1 cellular context compared by ENCODE assay signal in genomic region chr12:122064034-122064777, GRCh38.
TF ChIP-seq lines count a peak whose summit lies in the region.

No MANE protein-coding gene starts in this region.

TF ChIP-seq in WTC11, 78 proteins besides CTCF, POLR2A, EP300 and RAD21 (continued from another document):
- TF ChIP-seq ZMAT4 (CRISPR knock-in tag; IDR thresholded peaks at IDR 0.05), result no peak
- TF ChIP-seq ZNF219 (CRISPR knock-in tag; IDR thresholded peaks at IDR 0.05; ENCODE audit: borderline replicate concordance), result no peak
- TF ChIP-seq ZNF263 (CRISPR knock-in tag; IDR thresholded peaks at IDR 0.05; ENCODE audit: low read depth), result no peak
- TF ChIP-seq, protein P1, sequence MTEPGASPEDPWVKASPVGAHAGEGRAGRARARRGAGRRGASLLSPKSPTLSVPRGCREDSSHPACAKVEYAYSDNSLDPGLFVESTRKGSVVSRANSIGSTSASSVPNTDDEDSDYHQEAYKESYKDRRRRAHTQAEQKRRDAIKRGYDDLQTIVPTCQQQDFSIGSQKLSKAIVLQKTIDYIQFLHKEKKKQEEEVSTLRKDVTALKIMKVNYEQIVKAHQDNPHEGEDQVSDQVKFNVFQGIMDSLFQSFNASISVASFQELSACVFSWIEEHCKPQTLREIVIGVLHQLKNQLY (CRISPR knock-in tag; IDR thresholded peaks at IDR 0.05), result no peak
- TF ChIP-seq, protein P2, sequence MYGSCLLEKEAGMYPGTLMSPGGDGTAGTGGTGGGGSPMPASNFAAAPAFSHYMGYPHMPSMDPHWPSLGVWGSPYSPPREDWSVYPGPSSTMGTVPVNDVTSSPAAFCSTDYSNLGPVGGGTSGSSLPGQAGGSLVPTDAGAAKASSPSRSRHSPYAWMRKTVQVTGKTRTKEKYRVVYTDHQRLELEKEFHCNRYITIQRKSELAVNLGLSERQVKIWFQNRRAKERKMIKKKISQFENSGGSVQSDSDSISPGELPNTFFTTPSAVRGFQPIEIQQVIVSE (CRISPR knock-in tag; IDR thresholded peaks at IDR 0.05; ENCODE audit: borderline replicate concordance), result no peak
- no peak for TF ChIP-seq ERG (CRISPR knock-in tag; IDR thresholded peaks at IDR 0.05)
- TF ChIP-seq, protein P3, sequence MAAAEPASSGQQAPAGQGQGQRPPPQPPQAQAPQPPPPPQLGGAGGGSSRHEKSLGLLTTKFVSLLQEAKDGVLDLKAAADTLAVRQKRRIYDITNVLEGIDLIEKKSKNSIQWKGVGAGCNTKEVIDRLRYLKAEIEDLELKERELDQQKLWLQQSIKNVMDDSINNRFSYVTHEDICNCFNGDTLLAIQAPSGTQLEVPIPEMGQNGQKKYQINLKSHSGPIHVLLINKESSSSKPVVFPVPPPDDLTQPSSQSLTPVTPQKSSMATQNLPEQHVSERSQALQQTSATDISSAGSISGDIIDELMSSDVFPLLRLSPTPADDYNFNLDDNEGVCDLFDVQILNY (CRISPR knock-in tag; IDR thresholded peaks at IDR 0.05), result no peak
- TF ChIP-seq NFATC4 (CRISPR knock-in tag; IDR thresholded peaks at IDR 0.05), result no peak
- TF ChIP-seq, protein P4, sequence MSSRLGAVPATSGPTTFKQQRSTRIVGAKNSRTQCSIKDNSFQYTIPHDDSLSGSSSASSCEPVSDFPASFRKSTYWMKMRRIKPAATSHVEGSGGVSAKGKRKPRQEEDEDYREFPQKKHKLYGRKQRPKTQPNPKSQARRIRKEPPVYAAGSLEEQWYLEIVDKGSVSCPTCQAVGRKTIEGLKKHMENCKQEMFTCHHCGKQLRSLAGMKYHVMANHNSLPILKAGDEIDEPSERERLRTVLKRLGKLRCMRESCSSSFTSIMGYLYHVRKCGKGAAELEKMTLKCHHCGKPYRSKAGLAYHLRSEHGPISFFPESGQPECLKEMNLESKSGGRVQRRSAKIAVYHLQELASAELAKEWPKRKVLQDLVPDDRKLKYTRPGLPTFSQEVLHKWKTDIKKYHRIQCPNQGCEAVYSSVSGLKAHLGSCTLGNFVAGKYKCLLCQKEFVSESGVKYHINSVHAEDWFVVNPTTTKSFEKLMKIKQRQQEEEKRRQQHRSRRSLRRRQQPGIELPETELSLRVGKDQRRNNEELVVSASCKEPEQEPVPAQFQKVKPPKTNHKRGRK (CRISPR knock-in tag; IDR thresholded peaks at IDR 0.05; ENCODE audit: borderline replicate concordance), result no peak
- TF ChIP-seq TCF7 (CRISPR knock-in tag; IDR thresholded peaks at IDR 0.05; ENCODE audit: low read depth), result no peak
- no peak for TF ChIP-seq ZBTB21 (CRISPR knock-in tag; IDR thresholded peaks at IDR 0.05; ENCODE audit: borderline replicate concordance)
- no peak for TF ChIP-seq GABPB1 (CRISPR knock-in tag; IDR thresholded peaks at IDR 0.05)
- TF ChIP-seq, protein P5, sequence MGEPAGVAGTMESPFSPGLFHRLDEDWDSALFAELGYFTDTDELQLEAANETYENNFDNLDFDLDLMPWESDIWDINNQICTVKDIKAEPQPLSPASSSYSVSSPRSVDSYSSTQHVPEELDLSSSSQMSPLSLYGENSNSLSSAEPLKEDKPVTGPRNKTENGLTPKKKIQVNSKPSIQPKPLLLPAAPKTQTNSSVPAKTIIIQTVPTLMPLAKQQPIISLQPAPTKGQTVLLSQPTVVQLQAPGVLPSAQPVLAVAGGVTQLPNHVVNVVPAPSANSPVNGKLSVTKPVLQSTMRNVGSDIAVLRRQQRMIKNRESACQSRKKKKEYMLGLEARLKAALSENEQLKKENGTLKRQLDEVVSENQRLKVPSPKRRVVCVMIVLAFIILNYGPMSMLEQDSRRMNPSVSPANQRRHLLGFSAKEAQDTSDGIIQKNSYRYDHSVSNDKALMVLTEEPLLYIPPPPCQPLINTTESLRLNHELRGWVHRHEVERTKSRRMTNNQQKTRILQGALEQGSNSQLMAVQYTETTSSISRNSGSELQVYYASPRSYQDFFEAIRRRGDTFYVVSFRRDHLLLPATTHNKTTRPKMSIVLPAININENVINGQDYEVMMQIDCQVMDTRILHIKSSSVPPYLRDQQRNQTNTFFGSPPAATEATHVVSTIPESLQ (CRISPR knock-in tag; IDR thresholded peaks at IDR 0.05), result no peak
- TF ChIP-seq, protein P6, sequence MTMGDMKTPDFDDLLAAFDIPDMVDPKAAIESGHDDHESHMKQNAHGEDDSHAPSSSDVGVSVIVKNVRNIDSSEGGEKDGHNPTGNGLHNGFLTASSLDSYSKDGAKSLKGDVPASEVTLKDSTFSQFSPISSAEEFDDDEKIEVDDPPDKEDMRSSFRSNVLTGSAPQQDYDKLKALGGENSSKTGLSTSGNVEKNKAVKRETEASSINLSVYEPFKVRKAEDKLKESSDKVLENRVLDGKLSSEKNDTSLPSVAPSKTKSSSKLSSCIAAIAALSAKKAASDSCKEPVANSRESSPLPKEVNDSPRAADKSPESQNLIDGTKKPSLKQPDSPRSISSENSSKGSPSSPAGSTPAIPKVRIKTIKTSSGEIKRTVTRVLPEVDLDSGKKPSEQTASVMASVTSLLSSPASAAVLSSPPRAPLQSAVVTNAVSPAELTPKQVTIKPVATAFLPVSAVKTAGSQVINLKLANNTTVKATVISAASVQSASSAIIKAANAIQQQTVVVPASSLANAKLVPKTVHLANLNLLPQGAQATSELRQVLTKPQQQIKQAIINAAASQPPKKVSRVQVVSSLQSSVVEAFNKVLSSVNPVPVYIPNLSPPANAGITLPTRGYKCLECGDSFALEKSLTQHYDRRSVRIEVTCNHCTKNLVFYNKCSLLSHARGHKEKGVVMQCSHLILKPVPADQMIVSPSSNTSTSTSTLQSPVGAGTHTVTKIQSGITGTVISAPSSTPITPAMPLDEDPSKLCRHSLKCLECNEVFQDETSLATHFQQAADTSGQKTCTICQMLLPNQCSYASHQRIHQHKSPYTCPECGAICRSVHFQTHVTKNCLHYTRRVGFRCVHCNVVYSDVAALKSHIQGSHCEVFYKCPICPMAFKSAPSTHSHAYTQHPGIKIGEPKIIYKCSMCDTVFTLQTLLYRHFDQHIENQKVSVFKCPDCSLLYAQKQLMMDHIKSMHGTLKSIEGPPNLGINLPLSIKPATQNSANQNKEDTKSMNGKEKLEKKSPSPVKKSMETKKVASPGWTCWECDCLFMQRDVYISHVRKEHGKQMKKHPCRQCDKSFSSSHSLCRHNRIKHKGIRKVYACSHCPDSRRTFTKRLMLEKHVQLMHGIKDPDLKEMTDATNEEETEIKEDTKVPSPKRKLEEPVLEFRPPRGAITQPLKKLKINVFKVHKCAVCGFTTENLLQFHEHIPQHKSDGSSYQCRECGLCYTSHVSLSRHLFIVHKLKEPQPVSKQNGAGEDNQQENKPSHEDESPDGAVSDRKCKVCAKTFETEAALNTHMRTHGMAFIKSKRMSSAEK (CRISPR knock-in tag; IDR thresholded peaks at IDR 0.05; ENCODE audit: borderline replicate concordance), result peak; percentile 69; the same call in 1 of the 2 replicates
- no peak for TF ChIP-seq ZNF317 (CRISPR knock-in tag; IDR thresholded peaks at IDR 0.05; ENCODE audit: borderline replicate concordance, low read depth)
- TF ChIP-seq E2F4 (CRISPR knock-in tag; IDR thresholded peaks at IDR 0.05; ENCODE audit: borderline replicate concordance, low read depth), result no peak
- TF ChIP-seq GRHL2 (CRISPR knock-in tag; IDR thresholded peaks at IDR 0.05; ENCODE audit: insufficient replicate concordance, severe bottlenecking), result no peak
- TF ChIP-seq MXD4 (CRISPR knock-in tag; IDR thresholded peaks at IDR 0.05; ENCODE audit: borderline replicate concordance), result no peak
- peak; percentile 45; the same call in 1 of the 2 replicates for TF ChIP-seq ZNF232 (CRISPR knock-in tag; IDR thresholded peaks at IDR 0.05)
- TF ChIP-seq AFF4 (CRISPR knock-in tag; IDR thresholded peaks at IDR 0.05; ENCODE audit: borderline replicate concordance), result no peak
- 0 out of 2 replicates have a peak, but pooled peaks have one; percentile 48 for TF ChIP-seq CREB1 (CRISPR knock-in tag; IDR thresholded peaks at IDR 0.05)
- TF ChIP-seq, protein P7, sequence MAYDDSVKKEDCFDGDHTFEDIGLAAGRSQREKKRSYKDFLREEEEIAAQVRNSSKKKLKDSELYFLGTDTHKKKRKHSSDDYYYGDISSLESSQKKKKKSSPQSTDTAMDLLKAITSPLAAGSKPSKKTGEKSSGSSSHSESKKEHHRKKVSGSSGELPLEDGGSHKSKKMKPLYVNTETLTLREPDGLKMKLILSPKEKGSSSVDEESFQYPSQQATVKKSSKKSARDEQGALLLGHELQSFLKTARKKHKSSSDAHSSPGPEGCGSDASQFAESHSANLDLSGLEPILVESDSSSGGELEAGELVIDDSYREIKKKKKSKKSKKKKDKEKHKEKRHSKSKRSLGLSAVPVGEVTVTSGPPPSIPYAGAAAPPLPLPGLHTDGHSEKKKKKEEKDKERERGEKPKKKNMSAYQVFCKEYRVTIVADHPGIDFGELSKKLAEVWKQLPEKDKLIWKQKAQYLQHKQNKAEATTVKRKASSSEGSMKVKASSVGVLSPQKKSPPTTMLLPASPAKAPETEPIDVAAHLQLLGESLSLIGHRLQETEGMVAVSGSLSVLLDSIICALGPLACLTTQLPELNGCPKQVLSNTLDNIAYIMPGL (CRISPR knock-in tag; IDR thresholded peaks at IDR 0.05), result no peak
- no peak for TF ChIP-seq ELF4 (CRISPR knock-in tag; IDR thresholded peaks at IDR 0.05; ENCODE audit: low read depth)
- no peak for TF ChIP-seq ZSCAN18 (CRISPR knock-in tag; IDR thresholded peaks at IDR 0.05)
- TF ChIP-seq, protein P8, sequence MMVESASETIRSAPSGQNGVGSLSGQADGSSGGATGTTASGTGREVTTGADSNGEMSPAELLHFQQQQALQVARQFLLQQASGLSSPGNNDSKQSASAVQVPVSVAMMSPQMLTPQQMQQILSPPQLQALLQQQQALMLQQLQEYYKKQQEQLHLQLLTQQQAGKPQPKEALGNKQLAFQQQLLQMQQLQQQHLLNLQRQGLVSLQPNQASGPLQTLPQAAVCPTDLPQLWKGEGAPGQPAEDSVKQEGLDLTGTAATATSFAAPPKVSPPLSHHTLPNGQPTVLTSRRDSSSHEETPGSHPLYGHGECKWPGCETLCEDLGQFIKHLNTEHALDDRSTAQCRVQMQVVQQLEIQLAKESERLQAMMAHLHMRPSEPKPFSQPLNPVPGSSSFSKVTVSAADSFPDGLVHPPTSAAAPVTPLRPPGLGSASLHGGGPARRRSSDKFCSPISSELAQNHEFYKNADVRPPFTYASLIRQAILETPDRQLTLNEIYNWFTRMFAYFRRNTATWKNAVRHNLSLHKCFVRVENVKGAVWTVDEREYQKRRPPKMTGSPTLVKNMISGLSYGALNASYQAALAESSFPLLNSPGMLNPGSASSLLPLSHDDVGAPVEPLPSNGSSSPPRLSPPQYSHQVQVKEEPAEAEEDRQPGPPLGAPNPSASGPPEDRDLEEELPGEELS (CRISPR knock-in tag; IDR thresholded peaks at IDR 0.05), result peak; percentile 48
- TF ChIP-seq HMGA2 (CRISPR knock-in tag; IDR thresholded peaks at IDR 0.05), result no peak; the same call in 1 of the 2 replicates
